ENCODE assay signal across 34 cellular contexts in genomic region chr7:25238056-25238745, GRCh38. TPM values are rescaled to one million over a fixed set of nuclear protein-coding genes. Genes with fewer than 3 reads are reported as not detected.
"Had no signal": no experiment of that assay in that cellular context is flagged by ENCODE, and none has a peak within 500 bp of the region (broad histone marks: within the 10 kb centered on the region; RNA-seq: fewer than 3 reads in every experiment).

No MANE protein-coding gene starts in this region.

- H3K27me3 ChIP-seq: brain microvascular endothelial cell, SJCRH30 had no signal

- H3K36me3 ChIP-seq: brain microvascular endothelial cell, SJCRH30, WERI-Rb-1 had no signal

- H3K9me3 ChIP-seq: SJCRH30 had no signal

- H3K4me2 ChIP-seq: PC-9 had no signal

- H2AFZ ChIP-seq: PC-9 had no signal

- DNase-seq: activated CD4-positive, alpha-beta memory T cell treated with anti-CD3 and anti-CD28 coated beads, Interleukin-2, amount 10 ng/mL, durations not matched to agents 7 days and 5 days; activated CD4-positive, alpha-beta T cell treated with anti-CD3 and anti-CD28 coated beads for 1 hour; activated CD4-positive, alpha-beta T cell treated with anti-CD3 and anti-CD28 coated beads for 48 hours; activated CD4-positive, CD25-positive, alpha-beta regulatory T cell; activated CD8-positive, alpha-beta memory T cell treated with anti-CD3 and anti-CD28 coated beads for 24 hours; activated CD8-positive, alpha-beta memory T cell treated with anti-CD3 and anti-CD28 coated beads, Interleukin-2, amount 10 ng/mL, durations not matched to agents 7 days and 5 days; activated CD8-positive, alpha-beta memory T cell treated with anti-CD3 and anti-CD28 coated beads, Interleukin-2, amount 50 U/mL, for 48 hours; activated effector memory CD4-positive, alpha-beta T cell treated with anti-CD3 and anti-CD28 coated beads, Interleukin-2, amount 50 U/mL, for 16 hours; activated naive CD4-positive, alpha-beta T cell; activated naive CD4-positive, alpha-beta T cell treated with anti-CD3 and anti-CD28 coated beads, Interleukin-2, amount 50 U/mL, for 16 hours; activated naive CD8-positive, alpha-beta T cell treated with anti-CD3 and anti-CD28 coated beads for 36 hours; activated T-cell treated with anti-CD3 and anti-CD28 coated beads, Interleukin-2, amount 50 U/mL, for 48 hours; amniotic stem cell; aorta; brain microvascular endothelial cell; central memory CD4-positive, alpha-beta T cell; KG1; NCI-H1092 treated with DMSO at 0.1 percent for 48 hours; NCI-H1417; NCI-H146; NCI-H187; NCI-H2029 treated with DMSO at 0.1 percent for 48 hours; NCI-H2107; NCI-H226; NCI-H446 treated with DMSO at 0.1 percent for 48 hours; NCI-H524; NCI-H69; NCI-H82; PC-9; SHP77; SJCRH30; T1000; WERI-Rb-1 had no signal

- H3K4me1 ChIP-seq: SJCRH30 had no signal

- ATAC-seq: activated CD8-positive, alpha-beta memory T cell treated with anti-CD3 and anti-CD28 coated beads, Interleukin-2, amount 10 ng/mL, durations not matched to agents 7 days and 5 days had no signal

- H3K4me3 ChIP-seq: PC-9, SJCRH30, SK-N-MC had no signal

- H3K27ac ChIP-seq: brain microvascular endothelial cell, PC-9, SJCRH30, SK-N-MC, WERI-Rb-1 had no signal

RNA-seq across cellular contexts. Expression of gene NPVF, which starts 9.9 kb away (rescaled TPM):
- polyA plus RNA-seq: aorta had no signal
